26 cellular contexts compared by ENCODE assay signal in genomic region chr1:214448536-214448935, GRCh38.
DNase-seq lines count a peak whose midpoint lies in the region; ATAC-seq, FAIRE-seq and TF ChIP-seq lines count a peak whose summit lies in the region.
"Had no signal": no experiment of that assay in that cellular context is flagged by ENCODE, and none has a peak within 500 bp of the region (broad histone marks: within the 10 kb centered on the region; RNA-seq: fewer than 3 reads in every experiment).

No MANE protein-coding gene starts in this region.

- H3K27me3 ChIP-seq in HUES6 (ENCODE audit: control insufficient read depth, insufficient read depth, low read length) (no peaks in the 10 kb centered on the region), lower lobe of right lung (ENCODE audit: low read depth) (no peaks in the 10 kb centered on the region)
- H3K27me3 ChIP-seq: ascending aorta, SJCRH30 had no signal

- peak overlapping the region; percentile 84; the same call in 1 of the 2 replicates for H3K27ac ChIP-seq in HUES6 (ENCODE audit: low read depth, low read length)
- peak overlapping the region; percentile 2 to 10 for H3K27ac ChIP-seq in kidney (ENCODE audit: low read depth in 2 of 2, low read length in 2 of 2)
- H3K27ac ChIP-seq in lower lobe of right lung = no peak overlapping the region
- H3K27ac ChIP-seq: ascending aorta, HL-60, SJCRH30, thoracic aorta had no signal

- FAIRE-seq in kidney (lab: Jason Lieb, UNC) = no peak

- intact Hi-C loops in Calu3 (cut with micrococcal nuclease; ENCODE audit: unreplicated experiment) (loop anchor here (5.0 kb wide), 1 partner anchor 51 kb away; no protein-coding TSS in a partner anchor), kidney (cut with DNase I) (no loop called here), lower lobe of right lung (cut with DNase I) (no loop called here)
- intact Hi-C loops in activated T-helper 2 cell treated with anti-CD3 and anti-CD28 coated beads, Interferon-gamma antibody, Interleukin-2, Interleukin-4, amounts not matched to agents 10 μg/mL and 5 μg/mL and 100 μg/mL, durations not matched to agents 14 hours and 24 hours and 36 hours (cut with micrococcal nuclease) = no loop called here

- H3K9ac ChIP-seq in HUES6 (ENCODE audit: low read length) = no peak overlapping the region
- no peak overlapping the region for H3K9ac ChIP-seq in kidney (ENCODE audit: low read length in 2 of 2)

- BruUV-seq in Calu3 (replicated peaks; lab: Mats Ljungman, UMichigan) = no TSS peak

- H3K27me3 Mint-ChIP-seq in Calu3 (ENCODE audit: unreplicated experiment) = no peaks in the 10 kb centered on the region
- no peaks in the 10 kb centered on the region for H3K27me3 Mint-ChIP-seq in activated T-helper 2 cell treated with anti-CD3 and anti-CD28 coated beads, Interferon-gamma antibody, Interleukin-2, Interleukin-4, amounts not matched to agents 10 μg/mL and 5 μg/mL and 100 μg/mL, durations not matched to agents 14 hours and 24 hours and 36 hours (ENCODE audit: low read depth)
- H3K27me3 Mint-ChIP-seq in activated T-cell treated with anti-CD3 and anti-CD28 coated beads, Interleukin-2, amount 50 U/mL, for 24 hours = peaks cover 13% of the 10 kb centered on the region

- CTCF ChIA-PET in Calu3 (lab: Charles Lee) = no interaction called here

- H3K27ac Mint-ChIP-seq in Calu3 (ENCODE audit: unreplicated experiment) = peak overlapping the region; percentile 85
- peak overlapping the region; percentile 99 for H3K27ac Mint-ChIP-seq in activated T-helper 2 cell treated with anti-CD3 and anti-CD28 coated beads, Interferon-gamma antibody, Interleukin-2, Interleukin-4, amounts not matched to agents 10 μg/mL and 5 μg/mL and 100 μg/mL, durations not matched to agents 14 hours and 24 hours and 36 hours
- no peak overlapping the region for H3K27ac Mint-ChIP-seq in activated T-cell treated with anti-CD3 and anti-CD28 coated beads, Interleukin-2, amount 50 U/mL, for 24 hours
- H3K27ac Mint-ChIP-seq: CD4-positive, alpha-beta memory T cell had no signal

- H3K4me1 Mint-ChIP-seq in Calu3 (ENCODE audit: low read depth, unreplicated experiment) = peaks cover 91% of the 10 kb centered on the region
- peaks cover 82% of the 10 kb centered on the region for H3K4me1 Mint-ChIP-seq in activated T-helper 2 cell treated with anti-CD3 and anti-CD28 coated beads, Interferon-gamma antibody, Interleukin-2, Interleukin-4, amounts not matched to agents 10 μg/mL and 5 μg/mL and 100 μg/mL, durations not matched to agents 14 hours and 24 hours and 36 hours (ENCODE audit: low read depth)
- peaks cover 69% of the 10 kb centered on the region for H3K4me1 Mint-ChIP-seq in activated T-cell treated with anti-CD3 and anti-CD28 coated beads, Interleukin-2, amount 50 U/mL, for 24 hours (ENCODE audit: low read depth)

- TF ChIP-seq CTCF in Calu3 (IDR thresholded peaks at IDR 0.05; ENCODE audit: unreplicated experiment) (no peak), kidney (IDR thresholded peaks at IDR 0.05; ENCODE audit: borderline replicate concordance, extremely low read depth, insufficient read depth) (no peak), lower lobe of right lung (IDR thresholded peaks at IDR 0.05) (no peak)

- DNase-seq in Calu3 (no peak), kidney (no peak), lower lobe of right lung (no peak)
- no peak for DNase-seq in activated T-helper 2 cell treated with anti-CD3 and anti-CD28 coated beads, Interferon-gamma antibody, Interleukin-2, Interleukin-4, amounts not matched to agents 10 μg/mL and 5 μg/mL and 100 μg/mL, durations not matched to agents 14 hours and 24 hours and 36 hours (ENCODE audit: low spot score)
- no peak for DNase-seq in activated T-cell treated with anti-CD3 and anti-CD28 coated beads, Interleukin-2, amount 50 U/mL, for 24 hours
- DNase-seq: activated CD8-positive, alpha-beta memory T cell treated with anti-CD3 and anti-CD28 coated beads for 24 hours; activated T-cell treated with anti-CD3 and anti-CD28 coated beads, Interleukin-2, amount 50 U/mL, for 72 hours; CD4-positive, alpha-beta memory T cell; effector CD8-positive, alpha-beta T cell; left colon; MV-4-11; NCI-H1694 treated with DMSO at 0.1 percent for 48 hours; NCI-H82; OCI-M1; SJCRH30; T-helper 9 cell had no signal

- peaks cover 66% of the 10 kb centered on the region for H3K4me1 ChIP-seq in HUES6 (ENCODE audit: control insufficient read depth, insufficient read depth, low read length)
- H3K4me1 ChIP-seq in kidney (ENCODE audit: control insufficient read depth in 1 of 2, insufficient read depth in 1 of 2, low read depth in 1 of 2, low read length in 2 of 2) = peaks cover 2 to 10% of the 10 kb centered on the region in 2 donors
- no peaks in the 10 kb centered on the region for H3K4me1 ChIP-seq in lower lobe of right lung

- H3K9me3 Mint-ChIP-seq in Calu3 (ENCODE audit: low read depth, unreplicated experiment) = peaks cover 3% of the 10 kb centered on the region
- H3K9me3 Mint-ChIP-seq in activated T-helper 2 cell treated with anti-CD3 and anti-CD28 coated beads, Interferon-gamma antibody, Interleukin-2, Interleukin-4, amounts not matched to agents 10 μg/mL and 5 μg/mL and 100 μg/mL, durations not matched to agents 14 hours and 24 hours and 36 hours = peaks cover 8% of the 10 kb centered on the region
- peaks cover 2% of the 10 kb centered on the region for H3K9me3 Mint-ChIP-seq in activated T-cell treated with anti-CD3 and anti-CD28 coated beads, Interleukin-2, amount 50 U/mL, for 24 hours
- H3K9me3 Mint-ChIP-seq: activated T-cell treated with anti-CD3 and anti-CD28 coated beads, Interleukin-2, amount 50 U/mL, for 72 hours; mesothelial cell of epicardium had no signal

- H3K4me3 ChIP-seq in HUES6 (ENCODE audit: low read depth, low read length) (no peak overlapping the region), kidney (ENCODE audit: low read length in 2 of 2) (no peak overlapping the region), lower lobe of right lung (no peak overlapping the region)
- H3K4me3 ChIP-seq: ascending aorta, SJCRH30, thoracic aorta had no signal

- H3K36me3 ChIP-seq in HUES6 (ENCODE audit: control insufficient read depth, insufficient read depth, low read length) = peaks cover 16% of the 10 kb centered on the region; the same call in 1 of the 2 replicates
- H3K36me3 ChIP-seq in kidney (ENCODE audit: control insufficient read depth in 1 of 2, insufficient read depth in 2 of 2, low read length in 2 of 2) = no peaks in the 10 kb centered on the region
- H3K36me3 ChIP-seq in lower lobe of right lung = no peaks in the 10 kb centered on the region
- H3K36me3 ChIP-seq: ascending aorta, thoracic aorta had no signal

- no peak overlapping the region for H3K4me3 Mint-ChIP-seq in Calu3 (ENCODE audit: low read depth, unreplicated experiment)
- H3K4me3 Mint-ChIP-seq in activated T-helper 2 cell treated with anti-CD3 and anti-CD28 coated beads, Interferon-gamma antibody, Interleukin-2, Interleukin-4, amounts not matched to agents 10 μg/mL and 5 μg/mL and 100 μg/mL, durations not matched to agents 14 hours and 24 hours and 36 hours (ENCODE audit: low read depth) = no peak overlapping the region
- no peak overlapping the region for H3K4me3 Mint-ChIP-seq in activated T-cell treated with anti-CD3 and anti-CD28 coated beads, Interleukin-2, amount 50 U/mL, for 24 hours
- H3K4me3 Mint-ChIP-seq: CD4-positive, alpha-beta memory T cell; mesothelial cell of epicardium; nephron had no signal

- peaks cover 47% of the 10 kb centered on the region for H3K36me3 Mint-ChIP-seq in Calu3 (ENCODE audit: insufficient read depth, unreplicated experiment)
- peaks cover 62% of the 10 kb centered on the region for H3K36me3 Mint-ChIP-seq in activated T-helper 2 cell treated with anti-CD3 and anti-CD28 coated beads, Interferon-gamma antibody, Interleukin-2, Interleukin-4, amounts not matched to agents 10 μg/mL and 5 μg/mL and 100 μg/mL, durations not matched to agents 14 hours and 24 hours and 36 hours (ENCODE audit: low read depth)
- no peaks in the 10 kb centered on the region for H3K36me3 Mint-ChIP-seq in activated T-cell treated with anti-CD3 and anti-CD28 coated beads, Interleukin-2, amount 50 U/mL, for 24 hours (ENCODE audit: low read depth)
- H3K36me3 Mint-ChIP-seq: CD4-positive, alpha-beta memory T cell had no signal

- H3K9me3 ChIP-seq in HUES6 (ENCODE audit: control insufficient read depth, insufficient read depth, low read depth, low read length) = no peaks in the 10 kb centered on the region
- H3K9me3 ChIP-seq in kidney (ENCODE audit: control insufficient read depth in 1 of 2, low read length in 2 of 2) = no peaks in the 10 kb centered on the region
- H3K9me3 ChIP-seq in lower lobe of right lung = no peaks in the 10 kb centered on the region
- H3K9me3 ChIP-seq: ascending aorta, thoracic aorta had no signal

- ATAC-seq in HG03432 (IDR thresholded peaks at IDR 0.05; ENCODE audit: unreplicated experiment) (no peak), GM21737 (IDR thresholded peaks at IDR 0.05; ENCODE audit: unreplicated experiment) (no peak), lower lobe of right lung (no peak)
- ATAC-seq: activated CD4-positive, CD25-positive, alpha-beta regulatory T cell treated with anti-CD3 and anti-CD28 coated beads, Interleukin-2, amount 50 U/mL, for 24 hours; activated naive CD4-positive, alpha-beta T cell treated with anti-CD3 and anti-CD28 coated beads, Interleukin-2, amount 50 U/mL, for 72 hours; activated T-cell treated with anti-CD3 and anti-CD28 coated beads, Interleukin-2, amount 50 U/mL, for 72 hours; left colon had no signal
